15 cellular contexts compared by ENCODE assay signal in the genomic region with DNA sequence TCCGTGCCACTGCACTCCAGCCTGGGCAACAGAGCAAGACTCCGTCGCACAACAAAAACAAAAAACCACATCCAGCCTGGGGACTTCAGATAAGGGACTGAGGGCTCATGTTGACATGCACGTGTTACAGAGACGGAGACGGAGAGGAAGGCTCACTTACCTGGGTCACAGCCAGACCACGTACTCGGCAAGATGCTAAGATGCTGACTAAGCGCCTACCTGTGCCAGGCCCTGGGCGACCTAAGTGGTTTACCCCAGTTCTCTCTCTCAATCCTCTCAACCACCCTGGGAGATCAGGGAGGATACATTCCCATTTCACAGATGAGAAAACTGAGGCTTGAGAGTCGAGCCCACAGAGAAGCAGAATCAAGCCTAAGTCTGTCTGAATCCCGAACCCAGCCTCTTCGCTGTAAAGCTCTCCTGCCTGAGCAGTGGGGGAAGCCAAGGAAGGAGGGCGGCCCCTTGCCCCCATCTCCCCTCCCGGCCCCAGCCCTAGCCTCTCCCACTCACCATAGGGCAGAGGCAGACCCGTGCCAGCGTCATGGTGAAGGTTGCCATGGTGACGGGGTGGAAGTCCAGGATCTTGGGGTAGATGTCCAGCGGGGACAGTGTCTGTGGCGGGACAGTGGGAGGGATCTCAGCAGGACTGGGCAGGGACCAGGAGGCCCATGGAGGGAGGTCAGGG. TPM values are rescaled to one million over a fixed set of nuclear protein-coding genes. Genes with fewer than 3 reads are reported as not detected.
DNase-seq lines count a peak whose midpoint lies in the region; ATAC-seq, FAIRE-seq and TF ChIP-seq lines count a peak whose summit lies in the region.
"Had no signal": no experiment of that assay in that cellular context is flagged by ENCODE, and none has a peak within 500 bp of the region (broad histone marks: within the 10 kb centered on the region; RNA-seq: fewer than 3 reads in every experiment).

No MANE protein-coding gene starts in this region.

- H2AK5ac ChIP-seq in IMR-90 (ENCODE audit: low read depth, low read length), result no peak overlapping the region

- no peak overlapping the region for H2AFZ ChIP-seq in IMR-90 (replicated peaks; ENCODE audit: low read length, poor library complexity)

- peaks cover 3 to 10% of the 10 kb centered on the region in 2 experiments; a peak in 2 of 4 replicates for H3K79me1 ChIP-seq in IMR-90 (ENCODE audit: low read depth in 1 of 2, low read length in 2 of 2)

- H3K9ac ChIP-seq in IMR-90 (ENCODE audit: low read depth, low read length), result no peak overlapping the region

- no peak for FAIRE-seq in GM12892 (lab: Jason Lieb, UNC)
- FAIRE-seq: GM18507 had no signal

- POLR2A ChIA-PET in IMR-90 (lab: Charles Lee; ENCODE audit: unreplicated experiment), result no interaction called here

- CTCF ChIA-PET in IMR-90 (lab: Yijun Ruan, JAX), result no interaction called here

- peak; percentile 2 for DNase-seq in 8988T
- DNase-seq in IMR-90, result no peak
- no peak for DNase-seq in pons (ENCODE audit: low spot score)
- DNase-seq in GM12892 (ENCODE audit: insufficient read length), result no peak
- DNase-seq: AML-193, Caco-2, Kasumi-1, NCI-H1417, NCI-H1930, NCI-H2171, NCI-H446 treated with DMSO at 0.1 percent for 48 hours, NCI-H748 treated with DMSO at 0.1 percent for 48 hours, PC-3 had no signal

- TF ChIP-seq POLR2A in IMR-90 (IDR thresholded peaks at IDR 0.05; ENCODE audit: low read depth, low read length), result no peak
- TF ChIP-seq POLR2A in GM12892 (IDR thresholded peaks at IDR 0.05; ENCODE audit: low read depth, low read length), result no peak

- H3K27me3 ChIP-seq in IMR-90 (ENCODE audit: control insufficient read depth, insufficient read depth, low read length), result no peaks in the 10 kb centered on the region

- BruUV-seq in IMR-90 (replicated peaks; lab: Mats Ljungman, UMichigan), result no TSS peak

- no peak overlapping the region for H2BK120ac ChIP-seq in IMR-90 (ENCODE audit: low read depth, low read length)

- H4K5ac ChIP-seq in IMR-90 (ENCODE audit: low read depth, low read length), result no peak overlapping the region

- TF ChIP-seq RAD21 in IMR-90 (IDR thresholded peaks at IDR 0.05; ENCODE audit: low read length), result no peak

- H2AK9ac ChIP-seq in IMR-90 (replicated peaks; ENCODE audit: low read depth, low read length, poor library complexity), result no peak overlapping the region

- H4K8ac ChIP-seq in IMR-90 (ENCODE audit: low read depth in 2 of 2, low read length in 2 of 2), result no peak overlapping the region

- H3K36me3 ChIP-seq in IMR-90 (ENCODE audit: control insufficient read depth, insufficient read depth, low read length), result peaks cover 54% of the 10 kb centered on the region

- H3K27ac ChIP-seq in IMR-90 (ENCODE audit: insufficient read depth, low read length), result no peak overlapping the region

- H4K20me1 ChIP-seq in IMR-90 (ENCODE audit: insufficient read depth, low read length), result peaks cover 7% of the 10 kb centered on the region; the same call in 1 of the 2 replicates

- in situ Hi-C loops in IMR-90 (cut with MboI; ENCODE audit: low sequenced_read_pairs), result no loop called here

- H3K14ac ChIP-seq in IMR-90 (replicated peaks; ENCODE audit: low read depth, low read length), result no peak overlapping the region

- H3K9me3 ChIP-seq in IMR-90 (ENCODE audit: control insufficient read depth, insufficient read depth, low read length), result no peaks in the 10 kb centered on the region
- H3K9me3 ChIP-seq: Caco-2, HAP-1 had no signal

- H3K9me1 ChIP-seq in IMR-90 (ENCODE audit: insufficient read depth, low read length), result no peaks in the 10 kb centered on the region

- WGBS in IMR-90 (ENCODE audit: extremely low coverage in 2 of 2, insufficient read length in 1 of 2), 2 experiments, result 92% methylated on average over 6 of the region's 20 CpGs; no CpG with 5 or more reads in 1 of the 2 experiments

- H3K4me3 ChIP-seq in IMR-90 (ENCODE audit: insufficient read depth, low read depth, low read length), result no peak overlapping the region
- H3K4me3 ChIP-seq: HAP-1 had no signal

- H2BK15ac ChIP-seq in IMR-90 (ENCODE audit: low read depth, low read length), result no peak overlapping the region

- H3K56ac ChIP-seq in IMR-90 (ENCODE audit: extremely low read depth, insufficient read depth, low read length), result no peak overlapping the region

- H4K91ac ChIP-seq in IMR-90 (ENCODE audit: insufficient read depth, low read depth, low read length), result no peak overlapping the region

- no peak overlapping the region for H2BK20ac ChIP-seq in IMR-90 (ENCODE audit: low read depth, low read length)

- no peak overlapping the region for H2BK5ac ChIP-seq in IMR-90 (ENCODE audit: low read depth, low read length, poor library complexity, severe bottlenecking)

- no peak overlapping the region for H3K4ac ChIP-seq in IMR-90 (ENCODE audit: low read depth, low read length)

- H3K4me2 ChIP-seq in IMR-90 (ENCODE audit: low read depth, low read length), result no peak overlapping the region

- intact Hi-C loops in IMR-90 (cut with micrococcal nuclease), result no loop called here

- no peak for ATAC-seq in IMR-90 (ENCODE audit: low read depth)
- ATAC-seq: PC-3 had no signal

- dilution Hi-C loops in IMR-90 (cut with HindIII; ENCODE audit: low sequenced_read_pairs, unreplicated experiment), result no loop called here

- TF ChIP-seq CTCF in IMR-90 (conservative IDR thresholded peaks at IDR 0.05; ENCODE audit: low read depth, low read length), result no peak

- H3K18ac ChIP-seq in IMR-90 (ENCODE audit: low read depth, low read length), result no peak overlapping the region

- H3K23ac ChIP-seq in IMR-90 (ENCODE audit: low read depth, low read length), result no peak overlapping the region

- no peaks in the 10 kb centered on the region for H3K4me1 ChIP-seq in IMR-90 (ENCODE audit: control insufficient read depth, insufficient read depth, low read length)
- H3K4me1 ChIP-seq: Caco-2, HAP-1 had no signal

TF ChIP-seq in IMR-90, 13 proteins besides CTCF, POLR2A, EP300 and RAD21:
- TF ChIP-seq, protein P1, sequence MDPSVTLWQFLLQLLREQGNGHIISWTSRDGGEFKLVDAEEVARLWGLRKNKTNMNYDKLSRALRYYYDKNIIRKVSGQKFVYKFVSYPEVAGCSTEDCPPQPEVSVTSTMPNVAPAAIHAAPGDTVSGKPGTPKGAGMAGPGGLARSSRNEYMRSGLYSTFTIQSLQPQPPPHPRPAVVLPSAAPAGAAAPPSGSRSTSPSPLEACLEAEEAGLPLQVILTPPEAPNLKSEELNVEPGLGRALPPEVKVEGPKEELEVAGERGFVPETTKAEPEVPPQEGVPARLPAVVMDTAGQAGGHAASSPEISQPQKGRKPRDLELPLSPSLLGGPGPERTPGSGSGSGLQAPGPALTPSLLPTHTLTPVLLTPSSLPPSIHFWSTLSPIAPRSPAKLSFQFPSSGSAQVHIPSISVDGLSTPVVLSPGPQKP (IDR thresholded peaks at IDR 0.05; ENCODE audit: borderline replicate concordance, low read depth, low read length), result no peak
- peak; percentile 55; the same call in 1 of the 2 replicates for TF ChIP-seq MAFK (IDR thresholded peaks at IDR 0.05; ENCODE audit: low read depth, low read length)

RNA-seq across cellular contexts. Expression of a gene that starts 13.5 kb away (rescaled TPM):
- 26.7 and 30.6 TPM in 2 replicates for total RNA-seq in IMR-90 (2012; rRNA removed)
- 66.5 and 75.6 TPM in 2 replicates for polyA plus RNA-seq in IMR-90 (2012; rRNA removed)
- 51.6 and 67.4 TPM in 2 replicates for polyA plus RNA-seq in IMR-90 (2012; cell fraction: cytosol; rRNA removed)
- polyA plus RNA-seq in IMR-90 (2012; cell fraction: nucleus; rRNA removed; ENCODE audit: low replicate concordance), result 119 and 274 TPM in 2 replicates
- 12.0 TPM for polyA plus RNA-seq in GM12892 (2012; ENCODE audit: missing spikeins)

RNA-seq across cellular contexts. Expression of a gene that starts 16.4 kb away (rescaled TPM):
- under 0.01 and 0.18 TPM in 2 replicates for total RNA-seq in IMR-90 (2012; rRNA removed)
- polyA plus RNA-seq in IMR-90 (2012; rRNA removed), result 0.09 and 0.14 TPM in 2 replicates
- 0.19 and 0.22 TPM in 2 replicates for polyA plus RNA-seq in IMR-90 (2012; cell fraction: cytosol; rRNA removed)
- 0.11 and 0.24 TPM in 2 replicates for polyA plus RNA-seq in IMR-90 (2012; cell fraction: nucleus; rRNA removed; ENCODE audit: low replicate concordance)
- polyA plus RNA-seq in GM12892 (2012; ENCODE audit: missing spikeins), result not detected

RNA-seq across cellular contexts. Expression of a gene that starts 34.2 kb away (rescaled TPM):
- total RNA-seq in IMR-90 (2012; rRNA removed), result not detected in 2 replicates
- polyA plus RNA-seq in IMR-90 (2012; rRNA removed), result not detected in 2 replicates
- 0.04 TPM in 1 of 2 replicates, not detected in the other for polyA plus RNA-seq in IMR-90 (2012; cell fraction: cytosol; rRNA removed)
- 0.09 TPM in 1 of 2 replicates, not detected in the other for polyA plus RNA-seq in IMR-90 (2012; cell fraction: nucleus; rRNA removed; ENCODE audit: low replicate concordance)
- polyA plus RNA-seq in GM12892 (2012; ENCODE audit: missing spikeins), result not detected
- total RNA-seq: Caco-2, PC-3 had no signal

RNA-seq across cellular contexts. Expression of a gene that starts 48.0 kb away (rescaled TPM):
- 0.56 and 3.0 TPM in 2 replicates for total RNA-seq in IMR-90 (2012; rRNA removed)
- 11.6 and 13.3 TPM in 2 replicates for polyA plus RNA-seq in IMR-90 (2012; rRNA removed)
- polyA plus RNA-seq in IMR-90 (2012; cell fraction: cytosol; rRNA removed), result 11.6 and 19.4 TPM in 2 replicates
- 24.0 and 44.8 TPM in 2 replicates for polyA plus RNA-seq in IMR-90 (2012; cell fraction: nucleus; rRNA removed; ENCODE audit: low replicate concordance)
- 4.6 TPM for polyA plus RNA-seq in GM12892 (2012; ENCODE audit: missing spikeins)

RNA-seq across cellular contexts. Expression of a gene that starts 49.5 kb away (rescaled TPM):
- 10.3 and 12.5 TPM in 2 replicates for total RNA-seq in IMR-90 (2012; rRNA removed)
- polyA plus RNA-seq in IMR-90 (2012; rRNA removed), result 8.0 and 8.8 TPM in 2 replicates
- polyA plus RNA-seq in IMR-90 (2012; cell fraction: cytosol; rRNA removed), result 3.3 and 3.9 TPM in 2 replicates
- polyA plus RNA-seq in IMR-90 (2012; cell fraction: nucleus; rRNA removed; ENCODE audit: low replicate concordance), result 2.0 and 2.1 TPM in 2 replicates
- 4.4 TPM for polyA plus RNA-seq in GM12892 (2012; ENCODE audit: missing spikeins)
